Comparison of ENCODE assay signal across 24 cellular contexts in genomic region chr3:126064627-126065258, GRCh38. TPM values are rescaled to one million over a fixed set of nuclear protein-coding genes. Genes with fewer than 3 reads are reported as not detected.
DNase-seq lines count a peak whose midpoint lies in the region; ATAC-seq and TF ChIP-seq lines count a peak whose summit lies in the region.
"Had no signal": no experiment of that assay in that cellular context is flagged by ENCODE, and none has a peak within 500 bp of the region (broad histone marks: within the 10 kb centered on the region; RNA-seq: fewer than 3 reads in every experiment).

No MANE protein-coding gene starts in this region.

- H3K9me3 ChIP-seq in upper lobe of right lung: no peaks in the 10 kb centered on the region
- H3K9me3 ChIP-seq: heart right ventricle, prostate gland had no signal

- no peaks in the 10 kb centered on the region for H3K27me3 ChIP-seq in upper lobe of right lung
- H3K27me3 ChIP-seq: heart right ventricle had no signal

- no peak overlapping the region for H3K27ac ChIP-seq in upper lobe of right lung
- H3K27ac ChIP-seq: GM23248, heart right ventricle, PC-9, prostate gland, skin epidermis had no signal

- TF ChIP-seq CTCF in upper lobe of right lung (IDR thresholded peaks at IDR 0.05): no peak

- DNase-seq in SIG-M5 treated with dmso at 0.1 percent for 504 hours (lab: John Stamatoyannopoulos, UW; ENCODE audit: unreplicated experiment): peak; percentile 7
- DNase-seq in SIG-M5 (lab: John Stamatoyannopoulos, UW): no peak
- DNase-seq in MV-4-11 (lab: John Stamatoyannopoulos, UW): peak; percentile 31
- DNase-seq in kidney tubule cell (ENCODE audit: low spot score): peak; percentile 6
- no peak for DNase-seq in upper lobe of right lung
- DNase-seq in SW480 (ENCODE audit: low spot score): no peak
- DNase-seq in NCI-H2029 (lab: John Stamatoyannopoulos, UW): no peak
- DNase-seq: activated CD4-positive, alpha-beta T cell treated with anti-CD3 and anti-CD28 coated beads, Interleukin-2, amount 50 U/mL, for 4 hours; activated naive CD4-positive, alpha-beta T cell treated with anti-CD3 and anti-CD28 coated beads for 36 hours; activated T-cell treated with anti-CD3 and anti-CD28 coated beads, Interleukin-2, amount 50 U/mL, for 24 hours; central memory CD4-positive, alpha-beta T cell; effector memory CD8-positive, alpha-beta T cell; GM23248; heart right ventricle; NCI-H2107; NCI-H526 treated with DMSO at 0.1 percent for 48 hours; nephron progenitor cell; stimulated activated CD4-positive, alpha-beta T cell treated with anti-CD3 and anti-CD28 coated beads, Interleukin-4, amount 100 ng/mL, for 4 hours had no signal

- no peaks in the 10 kb centered on the region for H3K4me1 ChIP-seq in upper lobe of right lung
- H3K4me1 ChIP-seq: prostate gland had no signal

- intact Hi-C loops in upper lobe of right lung (cut with DNase I): no loop called here

- ATAC-seq in upper lobe of right lung (peak; percentile 56), HG03095 (IDR thresholded peaks at IDR 0.05; ENCODE audit: unreplicated experiment) (no peak)
- ATAC-seq: effector memory CD8-positive, alpha-beta T cell; heart right ventricle; HepG2; SK-N-SH treated with all-trans-retinoic acid at 6 μM for 48 hours had no signal

- no peak overlapping the region for H3K4me3 ChIP-seq in upper lobe of right lung
- H3K4me3 ChIP-seq: GM23248, heart right ventricle, PC-9, prostate gland, skin epidermis had no signal

- peaks cover 5% of the 10 kb centered on the region for H3K36me3 ChIP-seq in upper lobe of right lung
- H3K36me3 ChIP-seq: prostate gland had no signal

RNA-seq across cellular contexts. Expression of gene SLC41A3, which starts 19.2 kb away (rescaled TPM):
- total RNA-seq in upper lobe of right lung: 30.8 TPM

Comparison
In these comparisons a context has a peak if more than half of its experiments do, and no peak if none do; other contexts are left out.
1. DNase-seq: peak in SIG-M5 treated with dmso at 0.1 percent for 504 hours (single experiment), MV-4-11 (single experiment) and kidney tubule cell (single experiment); none in SIG-M5 (single experiment), upper lobe of right lung (single experiment), SW480 (single experiment) and NCI-H2029 (single experiment).